Comparison of ENCODE assay signal across 1 cellular context in genomic region chr15:74291101-74292071, GRCh38.
TF ChIP-seq lines count a peak whose summit lies in the region.

No MANE protein-coding gene starts in this region.

TF ChIP-seq in HepG2, 621 proteins besides CTCF, POLR2A, EP300 and RAD21 (continued from another document and continues in another):
- TF ChIP-seq ZBTB44 (CRISPR knock-in tag; IDR thresholded peaks at IDR 0.05) = peak; percentile 97; the same call in 1 of the 2 replicates
- TF ChIP-seq HOXA7 (CRISPR knock-in tag; IDR thresholded peaks at IDR 0.05) = no peak
- peak; percentile 67 for TF ChIP-seq SAP130 (CRISPR knock-in tag; IDR thresholded peaks at IDR 0.05; ENCODE audit: low read depth)
- peak; percentile 58; the same call in 1 of the 2 replicates for TF ChIP-seq PRDM15 (CRISPR knock-in tag; IDR thresholded peaks at IDR 0.05)
- TF ChIP-seq, protein P1, sequence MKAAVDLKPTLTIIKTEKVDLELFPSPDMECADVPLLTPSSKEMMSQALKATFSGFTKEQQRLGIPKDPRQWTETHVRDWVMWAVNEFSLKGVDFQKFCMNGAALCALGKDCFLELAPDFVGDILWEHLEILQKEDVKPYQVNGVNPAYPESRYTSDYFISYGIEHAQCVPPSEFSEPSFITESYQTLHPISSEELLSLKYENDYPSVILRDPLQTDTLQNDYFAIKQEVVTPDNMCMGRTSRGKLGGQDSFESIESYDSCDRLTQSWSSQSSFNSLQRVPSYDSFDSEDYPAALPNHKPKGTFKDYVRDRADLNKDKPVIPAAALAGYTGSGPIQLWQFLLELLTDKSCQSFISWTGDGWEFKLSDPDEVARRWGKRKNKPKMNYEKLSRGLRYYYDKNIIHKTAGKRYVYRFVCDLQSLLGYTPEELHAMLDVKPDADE (CRISPR knock-in tag; IDR thresholded peaks at IDR 0.05) = peak; percentile 80; the same call in 1 of the 2 replicates
- TF ChIP-seq RARA (CRISPR knock-in tag; IDR thresholded peaks at IDR 0.05) = peak; percentile 67
- 0 out of 2 replicates have a peak, but pooled peaks have one; percentile 61 for TF ChIP-seq FOXC1 (CRISPR knock-in tag; IDR thresholded peaks at IDR 0.05; ENCODE audit: borderline replicate concordance)
- TF ChIP-seq ZBTB1 (CRISPR knock-in tag; IDR thresholded peaks at IDR 0.05; ENCODE audit: borderline replicate concordance) = no peak; the same call in 1 of the 2 replicates
- no peak for TF ChIP-seq ZNF501 (CRISPR knock-in tag; IDR thresholded peaks at IDR 0.05)
- peak; percentile 22; the same call in 1 of the 2 replicates for TF ChIP-seq ARID4A (CRISPR knock-in tag; IDR thresholded peaks at IDR 0.05; ENCODE audit: borderline replicate concordance)
- peak; percentile 93 for TF ChIP-seq MXD3 (CRISPR knock-in tag; IDR thresholded peaks at IDR 0.05)
- 0 out of 2 replicates have a peak, but pooled peaks have one; percentile 21 for TF ChIP-seq FOSL1 (CRISPR knock-in tag; IDR thresholded peaks at IDR 0.05; ENCODE audit: borderline replicate concordance)
- TF ChIP-seq SP4 (CRISPR knock-in tag; IDR thresholded peaks at IDR 0.05) = peak; percentile 40; the same call in 1 of the 2 replicates
- TF ChIP-seq ZNF790 (CRISPR knock-in tag; IDR thresholded peaks at IDR 0.05; ENCODE audit: borderline replicate concordance) = peak; percentile 79; the same call in 1 of the 2 replicates
- peak; percentile 73; the same call in 1 of the 2 replicates for TF ChIP-seq KDM2A (CRISPR knock-in tag; IDR thresholded peaks at IDR 0.05; ENCODE audit: borderline replicate concordance, low read depth)
- TF ChIP-seq ZFP36L1 (CRISPR knock-in tag; IDR thresholded peaks at IDR 0.05) = 0 out of 2 replicates have a peak, but pooled peaks have one; percentile 58
- peak; percentile 96 for TF ChIP-seq ZSCAN9 (CRISPR knock-in tag; IDR thresholded peaks at IDR 0.05; ENCODE audit: borderline replicate concordance)
- peak; percentile 83 for TF ChIP-seq ZSCAN20 (CRISPR knock-in tag; IDR thresholded peaks at IDR 0.05; ENCODE audit: borderline replicate concordance)
- peak; percentile 68 for TF ChIP-seq HOXA3 (CRISPR knock-in tag; IDR thresholded peaks at IDR 0.05)
- 0 out of 2 replicates have a peak, but pooled peaks have one; percentile 21 for TF ChIP-seq ELF1 (CRISPR knock-in tag; IDR thresholded peaks at IDR 0.05)
- peak; percentile 57 for TF ChIP-seq ZNF687 (CRISPR knock-in tag; IDR thresholded peaks at IDR 0.05)
- peak; percentile 42; the same call in 1 of the 2 replicates for TF ChIP-seq ZNF788 (CRISPR knock-in tag; IDR thresholded peaks at IDR 0.05; ENCODE audit: borderline replicate concordance)
- TF ChIP-seq, protein P2, sequence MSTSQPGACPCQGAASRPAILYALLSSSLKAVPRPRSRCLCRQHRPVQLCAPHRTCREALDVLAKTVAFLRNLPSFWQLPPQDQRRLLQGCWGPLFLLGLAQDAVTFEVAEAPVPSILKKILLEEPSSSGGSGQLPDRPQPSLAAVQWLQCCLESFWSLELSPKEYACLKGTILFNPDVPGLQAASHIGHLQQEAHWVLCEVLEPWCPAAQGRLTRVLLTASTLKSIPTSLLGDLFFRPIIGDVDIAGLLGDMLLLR (CRISPR knock-in tag; IDR thresholded peaks at IDR 0.05) = peak; percentile 72; the same call in 1 of the 2 replicates
- TF ChIP-seq MEF2D (CRISPR knock-in tag; IDR thresholded peaks at IDR 0.05) = peak; percentile 67; the same call in 1 of the 2 replicates
- TF ChIP-seq CBX1 (IDR thresholded peaks at IDR 0.05; ENCODE audit: low read depth) = no peak
- peak; percentile 90 for TF ChIP-seq SATB2 (CRISPR knock-in tag; IDR thresholded peaks at IDR 0.05)
- peak; percentile 49; the same call in 1 of the 2 replicates for TF ChIP-seq ZFP90 (CRISPR knock-in tag; IDR thresholded peaks at IDR 0.05; ENCODE audit: borderline replicate concordance)
- TF ChIP-seq ZMYM4 (CRISPR knock-in tag; IDR thresholded peaks at IDR 0.05) = peak; percentile 34; the same call in 1 of the 2 replicates
- TF ChIP-seq, protein P3, sequence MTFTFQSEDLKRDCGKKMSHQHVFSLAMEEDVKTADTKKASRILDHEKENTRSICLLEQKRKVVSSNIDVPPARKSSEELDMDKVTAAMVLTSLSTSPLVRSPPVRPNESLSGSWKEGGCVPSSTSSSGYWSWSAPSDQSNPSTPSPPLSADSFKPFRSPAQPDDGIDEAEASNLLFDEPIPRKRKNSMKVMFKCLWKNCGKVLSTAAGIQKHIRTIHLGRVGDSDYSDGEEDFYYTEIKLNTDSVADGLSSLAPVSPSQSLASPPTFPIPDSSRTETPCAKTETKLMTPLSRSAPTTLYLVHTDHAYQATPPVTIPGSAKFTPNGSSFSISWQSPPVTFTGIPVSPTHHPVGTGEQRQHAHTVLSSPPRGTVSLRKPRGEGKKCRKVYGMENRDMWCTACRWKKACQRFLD (CRISPR knock-in tag; IDR thresholded peaks at IDR 0.05; ENCODE audit: borderline replicate concordance) = peak; percentile 75; the same call in 1 of the 2 replicates
- TF ChIP-seq ZNF430 (CRISPR knock-in tag; IDR thresholded peaks at IDR 0.05) = peak; percentile 75; the same call in 1 of the 2 replicates
- TF ChIP-seq ZSCAN12 (CRISPR knock-in tag; IDR thresholded peaks at IDR 0.05) = peak; percentile 98
- TF ChIP-seq, protein P4, sequence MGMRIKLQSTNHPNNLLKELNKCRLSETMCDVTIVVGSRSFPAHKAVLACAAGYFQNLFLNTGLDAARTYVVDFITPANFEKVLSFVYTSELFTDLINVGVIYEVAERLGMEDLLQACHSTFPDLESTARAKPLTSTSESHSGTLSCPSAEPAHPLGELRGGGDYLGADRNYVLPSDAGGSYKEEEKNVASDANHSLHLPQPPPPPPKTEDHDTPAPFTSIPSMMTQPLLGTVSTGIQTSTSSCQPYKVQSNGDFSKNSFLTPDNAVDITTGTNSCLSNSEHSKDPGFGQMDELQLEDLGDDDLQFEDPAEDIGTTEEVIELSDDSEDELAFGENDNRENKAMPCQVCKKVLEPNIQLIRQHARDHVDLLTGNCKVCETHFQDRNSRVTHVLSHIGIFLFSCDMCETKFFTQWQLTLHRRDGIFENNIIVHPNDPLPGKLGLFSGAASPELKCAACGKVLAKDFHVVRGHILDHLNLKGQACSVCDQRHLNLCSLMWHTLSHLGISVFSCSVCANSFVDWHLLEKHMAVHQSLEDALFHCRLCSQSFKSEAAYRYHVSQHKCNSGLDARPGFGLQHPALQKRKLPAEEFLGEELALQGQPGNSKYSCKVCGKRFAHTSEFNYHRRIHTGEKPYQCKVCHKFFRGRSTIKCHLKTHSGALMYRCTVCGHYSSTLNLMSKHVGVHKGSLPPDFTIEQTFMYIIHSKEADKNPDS (CRISPR knock-in tag; IDR thresholded peaks at IDR 0.05) = no peak
- TF ChIP-seq ZNF883 (CRISPR knock-in tag; IDR thresholded peaks at IDR 0.05; ENCODE audit: not compliant biosample characterization) = peak; percentile 87
- 0 out of 2 replicates have a peak, but pooled peaks have one; percentile 37 for TF ChIP-seq ZNF230 (CRISPR knock-in tag; IDR thresholded peaks at IDR 0.05)
- peak; percentile 81; the same call in 1 of the 2 replicates for TF ChIP-seq PRMT3 (CRISPR knock-in tag; IDR thresholded peaks at IDR 0.05; ENCODE audit: borderline replicate concordance, low read depth)
- no peak for TF ChIP-seq ZKSCAN5 (CRISPR knock-in tag; IDR thresholded peaks at IDR 0.05)
- TF ChIP-seq KLF6 (CRISPR knock-in tag; IDR thresholded peaks at IDR 0.05) = peak; percentile 93
- peak; percentile 98 for TF ChIP-seq WIZ (CRISPR knock-in tag; IDR thresholded peaks at IDR 0.05)
- TF ChIP-seq ZNF781 (CRISPR knock-in tag; IDR thresholded peaks at IDR 0.05; ENCODE audit: borderline replicate concordance, not compliant biosample characterization) = peak; percentile 92
- 0 out of 2 replicates have a peak, but pooled peaks have one; percentile 72 for TF ChIP-seq TOE1 (CRISPR knock-in tag; IDR thresholded peaks at IDR 0.05)
- no peak for TF ChIP-seq ZNF282 (IDR thresholded peaks at IDR 0.05; ENCODE audit: partially characterized antibody)
- TF ChIP-seq ZNF10 (CRISPR knock-in tag; IDR thresholded peaks at IDR 0.05; ENCODE audit: borderline replicate concordance, low read depth) = no peak
